In the genomic region with DNA sequence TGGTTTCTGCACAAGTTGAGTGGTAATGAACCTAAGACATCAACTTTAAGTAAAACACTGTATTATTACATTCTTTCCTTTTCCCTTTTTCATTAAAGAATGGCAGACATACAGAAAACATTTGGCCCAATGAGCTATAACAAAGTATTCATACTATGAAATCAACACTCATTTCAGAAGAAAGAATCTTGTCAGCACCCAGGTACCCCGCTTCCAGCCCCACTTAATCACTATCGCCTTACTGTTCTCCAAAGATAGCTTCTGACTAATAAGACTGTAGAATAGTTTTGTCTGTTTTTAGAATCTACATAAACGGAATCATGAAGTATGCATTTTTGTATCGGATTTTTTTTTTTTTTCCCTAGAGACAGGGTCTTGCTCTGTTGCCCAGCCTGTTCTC, we compare ENCODE assay signal across 25 cellular contexts. TPM values are rescaled to one million over a fixed set of nuclear protein-coding genes. Genes with fewer than 3 reads are reported as not detected.
DNase-seq lines count a peak whose midpoint lies in the region; ATAC-seq and TF ChIP-seq lines count a peak whose summit lies in the region.
"Had no signal": no experiment of that assay in that cellular context is flagged by ENCODE, and none has a peak within 500 bp of the region (broad histone marks: within the 10 kb centered on the region; RNA-seq: fewer than 3 reads in every experiment).

No MANE protein-coding gene starts in this region.

- H3K27ac Mint-ChIP-seq in chondrocyte (ENCODE audit: unreplicated experiment), result no peak overlapping the region
- H3K27ac Mint-ChIP-seq: CD8-positive, alpha-beta memory T cell had no signal

- no peak overlapping the region for H3K4me3 Mint-ChIP-seq in chondrocyte (ENCODE audit: unreplicated experiment)
- H3K4me3 Mint-ChIP-seq: CD8-positive, alpha-beta memory T cell had no signal

- ATAC-seq in GM18867 (IDR thresholded peaks at IDR 0.05; ENCODE audit: unreplicated experiment) (peak; percentile 62), GM21529 (IDR thresholded peaks at IDR 0.05; ENCODE audit: unreplicated experiment) (peak; percentile 76), HG03045 (IDR thresholded peaks at IDR 0.05; ENCODE audit: unreplicated experiment) (peak; percentile 64), HG02970 (IDR thresholded peaks at IDR 0.05; ENCODE audit: low FRiP score, unreplicated experiment) (no peak)

- no peaks in the 10 kb centered on the region for H3K9me3 Mint-ChIP-seq in chondrocyte (ENCODE audit: low read depth)

- H3K27me3 Mint-ChIP-seq in chondrocyte (ENCODE audit: low read depth), result peaks cover 5% of the 10 kb centered on the region

- H3K36me3 Mint-ChIP-seq in chondrocyte (ENCODE audit: low read depth), result no peaks in the 10 kb centered on the region
- H3K36me3 Mint-ChIP-seq: CD8-positive, alpha-beta memory T cell had no signal

- DNase-seq in COLO668 (lab: John Stamatoyannopoulos, UW; ENCODE audit: unreplicated experiment), result no peak
- DNase-seq in mesenteric fat pad (ENCODE audit: low spot score), result no peak
- no peak for DNase-seq in chondrocyte (ENCODE audit: low spot score)
- DNase-seq: activated CD4-positive, alpha-beta T cell treated with anti-CD3 and anti-CD28 coated beads for 48 hours; CD8-positive, alpha-beta memory T cell; colonic mucosa; DMS79; esophagus squamous epithelium; KBM-7; kidney glomerular epithelial cell; mammary epithelial cell; NCI-H1694; NCI-H2171 treated with DMSO at 0.1 percent for 48 hours; NCI-H69; nucleus accumbens; OCI-M1; SHP77; spleen; stomach; transverse colon had no signal

- no peaks in the 10 kb centered on the region for H3K4me1 Mint-ChIP-seq in chondrocyte (ENCODE audit: low read depth)
- H3K4me1 Mint-ChIP-seq: CD8-positive, alpha-beta memory T cell had no signal

- TF ChIP-seq CTCF in chondrocyte (IDR thresholded peaks at IDR 0.05), result no peak

RNA-seq across cellular contexts. Expression of a gene that starts 9.5 kb away (rescaled TPM):
- total RNA-seq in mesenteric fat pad (1.5 TPM), chondrocyte (1.6 to 4.1 TPM (median 1.8 TPM) in 3 replicates)
- total RNA-seq: CD8-positive, alpha-beta memory T cell; myocyte had no signal
